Comparison of ENCODE assay signal across 13 cellular contexts in the genomic region with DNA sequence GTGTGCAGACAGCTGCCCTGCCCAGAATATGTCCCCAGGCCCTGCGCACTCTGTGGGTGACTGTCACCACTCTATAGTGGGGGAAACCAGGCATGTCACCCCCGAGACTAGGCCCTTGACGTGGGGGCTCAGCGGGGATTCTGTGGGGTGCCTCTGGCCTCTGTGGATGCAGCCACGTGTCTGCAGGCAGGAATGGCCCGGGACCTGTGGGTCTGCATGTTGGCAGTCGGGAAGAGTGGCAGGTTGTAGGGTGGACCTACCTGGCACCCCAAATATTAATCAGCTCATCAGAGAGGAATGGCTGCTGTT. TPM values are rescaled to one million over a fixed set of nuclear protein-coding genes. Genes with fewer than 3 reads are reported as not detected.
A peak's percentile ranks its signal among the peaks of the same experiment; 100 is the strongest.
DNase-seq lines count a peak whose midpoint lies in the region; ATAC-seq, FAIRE-seq and TF ChIP-seq lines count a peak whose summit lies in the region.
"Had no signal": no experiment of that assay in that cellular context is flagged by ENCODE, and none has a peak within 500 bp of the region (broad histone marks: within the 10 kb centered on the region; RNA-seq: fewer than 3 reads in every experiment).

No MANE protein-coding gene starts in this region.

- no peaks in the 10 kb centered on the region for H3K9me3 Mint-ChIP-seq in activated CD4-positive, alpha-beta T cell treated with anti-CD3 and anti-CD28 coated beads, Interleukin-2, amount 10 ng/mL, durations not matched to agents 7 days and 5 days
- H3K9me3 Mint-ChIP-seq in activated naive CD4-positive, alpha-beta T cell treated with anti-CD3 and anti-CD28 coated beads, Interleukin-2, amount 10 ng/mL, durations not matched to agents 7 days and 5 days = no peaks in the 10 kb centered on the region
- H3K9me3 Mint-ChIP-seq: type B pancreatic cell had no signal

- H3K27me3 ChIP-seq in HepG2 (ENCODE audit: control insufficient read depth in 1 of 2, insufficient read depth in 2 of 2, low read length in 2 of 2) = peaks cover 0 to under 1% of the 10 kb centered on the region in 2 experiments; a peak in 2 of 5 replicates
- no peaks in the 10 kb centered on the region for H3K27me3 ChIP-seq in stomach

- TF ChIP-seq POLR2A in HepG2 (IDR thresholded peaks at IDR 0.05; ENCODE audit: insufficient read depth in 1 of 2, low read depth in 2 of 2, low read length in 2 of 2) (no peak), stomach (IDR thresholded peaks at IDR 0.05) (no peak)

- no peak overlapping the region for H2AFZ ChIP-seq in HepG2 (ENCODE audit: low read length)

- intact Hi-C loops in HepG2 (cut with micrococcal nuclease; ENCODE audit: unreplicated experiment) (no loop called here), stomach (cut with DNase I; ENCODE audit: low total_unique reads) (no loop called here)

- peak overlapping the region; percentile 97 for H3K27ac Mint-ChIP-seq in activated CD4-positive, alpha-beta T cell treated with anti-CD3 and anti-CD28 coated beads, Interleukin-2, amount 10 ng/mL, durations not matched to agents 7 days and 5 days
- H3K27ac Mint-ChIP-seq in activated naive CD4-positive, alpha-beta T cell treated with anti-CD3 and anti-CD28 coated beads, Interleukin-2, amount 10 ng/mL, durations not matched to agents 7 days and 5 days = peak overlapping the region; percentile 94

- H3K4me3 ChIP-seq in HepG2 (replicated peaks in 1 of 3; ENCODE audit: insufficient read depth in 1 of 3, low read depth in 2 of 3, low read length in 3 of 3) (peak overlapping the region; percentile 57 to 90 (median 71)), stomach (peak overlapping the region; percentile 18 to 50 (median 39))

- peaks cover 17% of the 10 kb centered on the region for H3K79me2 ChIP-seq in HepG2 (ENCODE audit: insufficient read depth, low read length)

- no peak for ATAC-seq in HepG2

- DNase-seq in activated CD4-positive, alpha-beta T cell treated with anti-CD3 and anti-CD28 coated beads, Interleukin-2, amount 10 ng/mL, durations not matched to agents 7 days and 5 days = no peak
- no peak for DNase-seq in activated CD4-positive, alpha-beta T cell treated with anti-CD3 and anti-CD28 coated beads for 4 hours
- DNase-seq in activated naive CD4-positive, alpha-beta T cell treated with anti-CD3 and anti-CD28 coated beads, Interleukin-2, amount 10 ng/mL, durations not matched to agents 7 days and 5 days = no peak
- DNase-seq in HepG2 (ENCODE audit: low spot score) (no peak), stomach (no peak), 8988T (no peak), NCI-H2029 (lab: John Stamatoyannopoulos, UW) (no peak), COLO829 (ENCODE audit: low spot score) (no peak)
- DNase-seq: NCI-H345 had no signal

- FAIRE-seq in HepG2 (lab: Jason Lieb, UNC) = no peak
- FAIRE-seq: HTR-8/SVneo had no signal

- H3K36me3 Mint-ChIP-seq in activated CD4-positive, alpha-beta T cell treated with anti-CD3 and anti-CD28 coated beads, Interleukin-2, amount 10 ng/mL, durations not matched to agents 7 days and 5 days (ENCODE audit: low read depth) = peaks cover 52% of the 10 kb centered on the region
- peaks cover 50% of the 10 kb centered on the region for H3K36me3 Mint-ChIP-seq in activated naive CD4-positive, alpha-beta T cell treated with anti-CD3 and anti-CD28 coated beads, Interleukin-2, amount 10 ng/mL, durations not matched to agents 7 days and 5 days
- H3K36me3 Mint-ChIP-seq: type B pancreatic cell had no signal

- peaks cover 30% of the 10 kb centered on the region for H3K4me1 ChIP-seq in HepG2 (ENCODE audit: insufficient read depth, low read length)
- H3K4me1 ChIP-seq in stomach = peaks cover 6 to 35% (median 17%) of the 10 kb centered on the region in 4 donors

- peaks cover 65% of the 10 kb centered on the region for H3K4me1 Mint-ChIP-seq in activated CD4-positive, alpha-beta T cell treated with anti-CD3 and anti-CD28 coated beads, Interleukin-2, amount 10 ng/mL, durations not matched to agents 7 days and 5 days
- H3K4me1 Mint-ChIP-seq in activated naive CD4-positive, alpha-beta T cell treated with anti-CD3 and anti-CD28 coated beads, Interleukin-2, amount 10 ng/mL, durations not matched to agents 7 days and 5 days = peaks cover 81% of the 10 kb centered on the region

- H3K27ac ChIP-seq in HepG2 (ENCODE audit: extremely low read length, insufficient read depth, low read length) = peak overlapping the region; percentile 82
- peak overlapping the region in 4 of 5 donors; percentile 61 to 76 (median 74) for H3K27ac ChIP-seq in stomach
- H3K27ac ChIP-seq: epithelial cell of prostate had no signal

- H3K4me3 Mint-ChIP-seq in activated CD4-positive, alpha-beta T cell treated with anti-CD3 and anti-CD28 coated beads, Interleukin-2, amount 10 ng/mL, durations not matched to agents 7 days and 5 days = peak overlapping the region; percentile 100
- H3K4me3 Mint-ChIP-seq in activated naive CD4-positive, alpha-beta T cell treated with anti-CD3 and anti-CD28 coated beads, Interleukin-2, amount 10 ng/mL, durations not matched to agents 7 days and 5 days = peak overlapping the region; percentile 95
- H3K4me3 Mint-ChIP-seq: type B pancreatic cell had no signal

- peak overlapping the region; percentile 94 for H3K4me2 ChIP-seq in HepG2 (ENCODE audit: low read depth, low read length)

- no peaks in the 10 kb centered on the region for H3K27me3 Mint-ChIP-seq in activated CD4-positive, alpha-beta T cell treated with anti-CD3 and anti-CD28 coated beads, Interleukin-2, amount 10 ng/mL, durations not matched to agents 7 days and 5 days
- no peaks in the 10 kb centered on the region for H3K27me3 Mint-ChIP-seq in activated naive CD4-positive, alpha-beta T cell treated with anti-CD3 and anti-CD28 coated beads, Interleukin-2, amount 10 ng/mL, durations not matched to agents 7 days and 5 days
- H3K27me3 Mint-ChIP-seq: type B pancreatic cell had no signal

- TF ChIP-seq CTCF in HepG2 (CRISPR knock-in tag; IDR thresholded peaks at IDR 0.05) (no peak), stomach (IDR thresholded peaks at IDR 0.05) (no peak)

- no peak for TF ChIP-seq RAD21 in HepG2 (CRISPR knock-in tag; IDR thresholded peaks at IDR 0.05)

- TF ChIP-seq EP300 in HepG2 (IDR thresholded peaks at IDR 0.05; ENCODE audit: low read depth in 2 of 2, low read length in 2 of 2) (no peak), HepG2 (CRISPR knock-in tag; IDR thresholded peaks at IDR 0.05; ENCODE audit: borderline replicate concordance) (no peak), stomach (IDR thresholded peaks at IDR 0.05) (no peak)

- peak overlapping the region; percentile 96 for H3K9ac ChIP-seq in HepG2 (ENCODE audit: insufficient read depth, low read depth, low read length)

- no TSS peak for BruUV-seq in HepG2 (replicated peaks; lab: Mats Ljungman, UMichigan)

- in situ Hi-C loops in HepG2 (cut with HindIII; ENCODE audit: extremely low pct_ligation_motif_present, low pct_unique_long_range_greater_than_20kb) = no loop called here

- POLR2A ChIA-PET in activated CD4-positive, alpha-beta T cell treated with anti-CD3 and anti-CD28 coated beads, Interleukin-2, amount 10 ng/mL, durations not matched to agents 7 days and 5 days (lab: Charles Lee) = interaction anchor here (2.7 kb wide), 1 partner anchor 9 kb away, joined by 21 read pairs; no protein-coding TSS in a partner anchor
- POLR2A ChIA-PET in HepG2 (lab: Yijun Ruan, JAX) = interaction anchor here (1.0 to 4.9 kb wide), 6 partner anchors 9 to 46 kb away, joined by 6 to 38 read pairs (median 13); partner anchors contain the start of genes HCFC1R1, THOC6 and TNFRSF12A

- H3K9me3 ChIP-seq in HepG2 (ENCODE audit: low read length) (no peaks in the 10 kb centered on the region), stomach (no peaks in the 10 kb centered on the region)

- WGBS in HepG2 (ENCODE audit: low lambda C conversion rate) = 18% methylated on average over 5 of the region's 7 CpGs
- 80 to 98% (median 86%) methylated on average over 7 of the region's 7 CpGs for WGBS in stomach, 5 donors

- no peaks in the 10 kb centered on the region for H4K20me1 ChIP-seq in HepG2 (ENCODE audit: insufficient read depth, low read length)

- CTCF ChIA-PET in activated CD4-positive, alpha-beta T cell treated with anti-CD3 and anti-CD28 coated beads, Interleukin-2, amount 10 ng/mL, durations not matched to agents 7 days and 5 days (lab: Charles Lee) = interaction anchor here (0.8 to 11.0 kb wide), 10 partner anchors 7 to 63 kb away, joined by 3 to 72 read pairs (median 4); no protein-coding TSS in a partner anchor
- CTCF ChIA-PET in activated naive CD4-positive, alpha-beta T cell treated with anti-CD3 and anti-CD28 coated beads, Interleukin-2, amount 10 ng/mL, durations not matched to agents 7 days and 5 days (lab: Charles Lee) = interaction anchor here (1.2 to 7.0 kb wide), 3 partner anchors 35 to 64 kb away, joined by 3 to 67 read pairs (median 3); no protein-coding TSS in a partner anchor
- CTCF ChIA-PET in HepG2 (lab: Yijun Ruan, JAX; ENCODE audit: low intra/inter-chr PET ratio, low total read pairs) = no interaction called here

- H3K36me3 ChIP-seq in HepG2 (replicated peaks in 1 of 2; ENCODE audit: control insufficient read depth in 1 of 2, insufficient read depth in 2 of 2, low read length in 2 of 2) = peaks cover 9 to 16% of the 10 kb centered on the region in 2 experiments; a peak in 2 of 5 replicates
- peaks cover 0 to 10% (median 2%) of the 10 kb centered on the region in 4 donors for H3K36me3 ChIP-seq in stomach

RNA-seq across cellular contexts. Expression of gene IL32, which starts 1.0 kb away (rescaled TPM):
- 1,000 to 10,000 TPM; 2,973 to 3,212 TPM for total RNA-seq in activated CD4-positive, alpha-beta T cell treated with anti-CD3 and anti-CD28 coated beads, Interleukin-2, amount 10 ng/mL, durations not matched to agents 7 days and 5 days
- 115 and 127 TPM in 2 replicates for total RNA-seq in HepG2 (2016; rRNA removed; fragmentation: Illumina TruSeq; extraction: Trizol)
- 34.9 and 36.3 TPM in 2 replicates for total RNA-seq in HepG2 (2016; cell fraction: cytosol; rRNA removed; fragmentation: Illumina TruSeq; extraction: Trizol; ENCODE audit: low read depth)
- 122 and 128 TPM in 2 replicates for total RNA-seq in HepG2 (2016; cell fraction: insoluble cytoplasmic fraction; rRNA removed; fragmentation: Illumina TruSeq; extraction: Trizol)
- total RNA-seq in HepG2 (2016; cell fraction: membrane; rRNA removed; fragmentation: Illumina TruSeq; extraction: Trizol) = 38.8 and 44.9 TPM in 2 replicates
- 61.4 and 65.7 TPM in 2 replicates for total RNA-seq in HepG2 (2016; cell fraction: nucleus; rRNA removed; fragmentation: Illumina TruSeq; extraction: Trizol)
- polyA plus RNA-seq in HepG2 (2011; rRNA removed) = 165 and 258 TPM in 2 replicates
- 234 and 307 TPM in 2 replicates for polyA plus RNA-seq in HepG2 (2011; cell fraction: cytosol; rRNA removed)
- polyA plus RNA-seq in HepG2 (2011; cell fraction: nucleus; rRNA removed) = 204 and 358 TPM in 2 replicates
- 293 and 476 TPM in 2 replicates for polyA plus RNA-seq in HepG2 (2012)
- polyA plus RNA-seq in HepG2 (2016; cell fraction: cytosol; fragmentation: Illumina TruSeq; extraction: Trizol; ENCODE audit: low read depth) = 97.2 and 118 TPM in 2 replicates
- 284 and 327 TPM in 2 replicates for polyA plus RNA-seq in HepG2 (2016; cell fraction: insoluble cytoplasmic fraction; fragmentation: Illumina TruSeq; extraction: Trizol; ENCODE audit: low read depth)
- polyA plus RNA-seq in HepG2 (2016; cell fraction: membrane; fragmentation: Illumina TruSeq; extraction: Trizol; ENCODE audit: low read depth) = 84.7 and 107 TPM in 2 replicates
- 211 and 224 TPM in 2 replicates for polyA plus RNA-seq in HepG2 (2016; cell fraction: nucleus; fragmentation: Illumina TruSeq; extraction: Trizol; ENCODE audit: insufficient read depth, low read depth)
- 6.3 and 96.8 TPM in 2 replicates for polyA minus RNA-seq in HepG2 (2011; rRNA and poly(A)+ RNA removed; ENCODE audit: low replicate concordance)
- polyA minus RNA-seq in HepG2 (2011; cell fraction: cytosol; rRNA and poly(A)+ RNA removed) = 73.6 and 109 TPM in 2 replicates
- 73.1 and 123 TPM in 2 replicates for polyA minus RNA-seq in HepG2 (2011; cell fraction: nucleus; rRNA and poly(A)+ RNA removed)
- total RNA-seq in stomach = 100 to 1,000 TPM in 1 of 5 donors, 10 to 100 TPM in 3, 1 to 10 TPM in 1; 9.9 to 504 (median 90.4) TPM
- polyA plus RNA-seq in stomach = 100 to 1,000 TPM in 1 of 3 donors, 10 to 100 TPM in 2; 56.3 to 129 (median 60.9) TPM

RNA-seq across cellular contexts. Expression of gene MMP25, which starts 20.0 kb away (rescaled TPM):
- 10 to 100 TPM; 18.1 to 19.8 TPM for total RNA-seq in activated CD4-positive, alpha-beta T cell treated with anti-CD3 and anti-CD28 coated beads, Interleukin-2, amount 10 ng/mL, durations not matched to agents 7 days and 5 days
- total RNA-seq in HepG2 (2016; rRNA removed; fragmentation: Illumina TruSeq; extraction: Trizol) = 0.04 TPM in 1 of 2 replicates, not detected in the other
- total RNA-seq in HepG2 (2016; cell fraction: cytosol; rRNA removed; fragmentation: Illumina TruSeq; extraction: Trizol; ENCODE audit: low read depth) = 0.18 TPM in 1 of 2 replicates, not detected in the other
- 0.02 TPM in 1 of 2 replicates, not detected in the other for total RNA-seq in HepG2 (2016; cell fraction: insoluble cytoplasmic fraction; rRNA removed; fragmentation: Illumina TruSeq; extraction: Trizol)
- 0.15 and 0.17 TPM in 2 replicates for total RNA-seq in HepG2 (2016; cell fraction: membrane; rRNA removed; fragmentation: Illumina TruSeq; extraction: Trizol)
- not detected in 2 replicates for total RNA-seq in HepG2 (2016; cell fraction: nucleus; rRNA removed; fragmentation: Illumina TruSeq; extraction: Trizol)
- 0.07 and 0.08 TPM in 2 replicates for polyA plus RNA-seq in HepG2 (2011; rRNA removed)
- polyA plus RNA-seq in HepG2 (2011; cell fraction: cytosol; rRNA removed) = 0.04 TPM in 1 of 2 replicates, not detected in the other
- polyA plus RNA-seq in HepG2 (2011; cell fraction: nucleus; rRNA removed) = 0.14 and 0.21 TPM in 2 replicates
- polyA plus RNA-seq in HepG2 (2012) = 0.09 and 0.27 TPM in 2 replicates
- not detected in 2 replicates for polyA plus RNA-seq in HepG2 (2016; cell fraction: cytosol; fragmentation: Illumina TruSeq; extraction: Trizol; ENCODE audit: low read depth)
- not detected in 2 replicates for polyA plus RNA-seq in HepG2 (2016; cell fraction: insoluble cytoplasmic fraction; fragmentation: Illumina TruSeq; extraction: Trizol; ENCODE audit: low read depth)
- polyA plus RNA-seq in HepG2 (2016; cell fraction: membrane; fragmentation: Illumina TruSeq; extraction: Trizol; ENCODE audit: low read depth) = not detected in 2 replicates
- not detected in 2 replicates for polyA plus RNA-seq in HepG2 (2016; cell fraction: nucleus; fragmentation: Illumina TruSeq; extraction: Trizol; ENCODE audit: insufficient read depth, low read depth)
- polyA minus RNA-seq in HepG2 (2011; rRNA and poly(A)+ RNA removed; ENCODE audit: low replicate concordance) = 0.12 and 0.19 TPM in 2 replicates
- not detected in 2 replicates for polyA minus RNA-seq in HepG2 (2011; cell fraction: cytosol; rRNA and poly(A)+ RNA removed)
- 0.12 and 0.13 TPM in 2 replicates for polyA minus RNA-seq in HepG2 (2011; cell fraction: nucleus; rRNA and poly(A)+ RNA removed)
- total RNA-seq in stomach = 1 to 10 TPM in 2 of 5 donors, not detected in 3; 1.1 to 1.6 TPM
- 1 to 10 TPM in 1 of 3 donors, under 1 TPM in 2; 0.48 to 2.9 (median 0.61) TPM for polyA plus RNA-seq in stomach

RNA-seq across cellular contexts. Expression of gene BICDL2, which starts 29.6 kb away (rescaled TPM):
- under 1 TPM; 0.20 to 0.23 TPM for total RNA-seq in activated CD4-positive, alpha-beta T cell treated with anti-CD3 and anti-CD28 coated beads, Interleukin-2, amount 10 ng/mL, durations not matched to agents 7 days and 5 days
- not detected in 2 replicates for total RNA-seq in HepG2 (2016; rRNA removed; fragmentation: Illumina TruSeq; extraction: Trizol)
- not detected in 2 replicates for total RNA-seq in HepG2 (2016; cell fraction: cytosol; rRNA removed; fragmentation: Illumina TruSeq; extraction: Trizol; ENCODE audit: low read depth)
- total RNA-seq in HepG2 (2016; cell fraction: insoluble cytoplasmic fraction; rRNA removed; fragmentation: Illumina TruSeq; extraction: Trizol) = not detected in 2 replicates
- not detected in 2 replicates for total RNA-seq in HepG2 (2016; cell fraction: membrane; rRNA removed; fragmentation: Illumina TruSeq; extraction: Trizol)
- not detected in 2 replicates for total RNA-seq in HepG2 (2016; cell fraction: nucleus; rRNA removed; fragmentation: Illumina TruSeq; extraction: Trizol)
- 0.12 and 0.18 TPM in 2 replicates for polyA plus RNA-seq in HepG2 (2011; rRNA removed)
- polyA plus RNA-seq in HepG2 (2011; cell fraction: cytosol; rRNA removed) = 0.10 and 0.28 TPM in 2 replicates
- polyA plus RNA-seq in HepG2 (2011; cell fraction: nucleus; rRNA removed) = 0.26 and 0.31 TPM in 2 replicates
- polyA plus RNA-seq in HepG2 (2012) = 0.12 TPM in 1 of 2 replicates, not detected in the other
- not detected in 2 replicates for polyA plus RNA-seq in HepG2 (2016; cell fraction: cytosol; fragmentation: Illumina TruSeq; extraction: Trizol; ENCODE audit: low read depth)
- polyA plus RNA-seq in HepG2 (2016; cell fraction: insoluble cytoplasmic fraction; fragmentation: Illumina TruSeq; extraction: Trizol; ENCODE audit: low read depth) = not detected in 2 replicates
- not detected in 2 replicates for polyA plus RNA-seq in HepG2 (2016; cell fraction: membrane; fragmentation: Illumina TruSeq; extraction: Trizol; ENCODE audit: low read depth)
- polyA plus RNA-seq in HepG2 (2016; cell fraction: nucleus; fragmentation: Illumina TruSeq; extraction: Trizol; ENCODE audit: insufficient read depth, low read depth) = not detected in 2 replicates
- 0.12 TPM in 1 of 2 replicates, not detected in the other for polyA minus RNA-seq in HepG2 (2011; rRNA and poly(A)+ RNA removed; ENCODE audit: low replicate concordance)
- polyA minus RNA-seq in HepG2 (2011; cell fraction: cytosol; rRNA and poly(A)+ RNA removed) = not detected in 2 replicates
- not detected in 2 replicates for polyA minus RNA-seq in HepG2 (2011; cell fraction: nucleus; rRNA and poly(A)+ RNA removed)
- 100 to 1,000 TPM in 1 of 5 donors, 10 to 100 TPM in 4; 18.4 to 693 (median 59.4) TPM for total RNA-seq in stomach
- polyA plus RNA-seq in stomach = 10 to 100 TPM; 26.0 to 79.7 (median 29.0) TPM
- total RNA-seq: A673 had no signal

RNA-seq across cellular contexts. Expression of gene ZSCAN10, which starts 32.7 kb away (rescaled TPM):
- total RNA-seq in activated CD4-positive, alpha-beta T cell treated with anti-CD3 and anti-CD28 coated beads, Interleukin-2, amount 10 ng/mL, durations not matched to agents 7 days and 5 days = under 1 TPM; 0.29 to 0.35 TPM
- total RNA-seq in HepG2 (2016; rRNA removed; fragmentation: Illumina TruSeq; extraction: Trizol) = not detected in 2 replicates
- not detected in 2 replicates for total RNA-seq in HepG2 (2016; cell fraction: cytosol; rRNA removed; fragmentation: Illumina TruSeq; extraction: Trizol; ENCODE audit: low read depth)
- total RNA-seq in HepG2 (2016; cell fraction: insoluble cytoplasmic fraction; rRNA removed; fragmentation: Illumina TruSeq; extraction: Trizol) = 0.06 TPM in 1 of 2 replicates, not detected in the other
- total RNA-seq in HepG2 (2016; cell fraction: membrane; rRNA removed; fragmentation: Illumina TruSeq; extraction: Trizol) = not detected in 2 replicates
- 0.16 TPM in 1 of 2 replicates, not detected in the other for total RNA-seq in HepG2 (2016; cell fraction: nucleus; rRNA removed; fragmentation: Illumina TruSeq; extraction: Trizol)
- not detected in 2 replicates for polyA plus RNA-seq in HepG2 (2011; rRNA removed)
- polyA plus RNA-seq in HepG2 (2011; cell fraction: cytosol; rRNA removed) = 0.04 TPM in 1 of 2 replicates, not detected in the other
- polyA plus RNA-seq in HepG2 (2011; cell fraction: nucleus; rRNA removed) = 0.31 and 0.82 TPM in 2 replicates
- polyA plus RNA-seq in HepG2 (2012) = 0.11 and 0.17 TPM in 2 replicates
- not detected in 2 replicates for polyA plus RNA-seq in HepG2 (2016; cell fraction: cytosol; fragmentation: Illumina TruSeq; extraction: Trizol; ENCODE audit: low read depth)
- 0.16 TPM in 1 of 2 replicates, not detected in the other for polyA plus RNA-seq in HepG2 (2016; cell fraction: insoluble cytoplasmic fraction; fragmentation: Illumina TruSeq; extraction: Trizol; ENCODE audit: low read depth)
- not detected in 2 replicates for polyA plus RNA-seq in HepG2 (2016; cell fraction: membrane; fragmentation: Illumina TruSeq; extraction: Trizol; ENCODE audit: low read depth)
- not detected in 2 replicates for polyA plus RNA-seq in HepG2 (2016; cell fraction: nucleus; fragmentation: Illumina TruSeq; extraction: Trizol; ENCODE audit: insufficient read depth, low read depth)
- not detected in 2 replicates for polyA minus RNA-seq in HepG2 (2011; rRNA and poly(A)+ RNA removed; ENCODE audit: low replicate concordance)
- not detected in 2 replicates for polyA minus RNA-seq in HepG2 (2011; cell fraction: cytosol; rRNA and poly(A)+ RNA removed)
- not detected in 2 replicates for polyA minus RNA-seq in HepG2 (2011; cell fraction: nucleus; rRNA and poly(A)+ RNA removed)
- not detected for total RNA-seq in stomach
- not detected for polyA plus RNA-seq in stomach
- total RNA-seq: A673 had no signal

RNA-seq across cellular contexts. Expression of gene THOC6, which starts 42.6 kb away (rescaled TPM):
- 10 to 100 TPM; 49.5 to 58.4 TPM for total RNA-seq in activated CD4-positive, alpha-beta T cell treated with anti-CD3 and anti-CD28 coated beads, Interleukin-2, amount 10 ng/mL, durations not matched to agents 7 days and 5 days
- total RNA-seq in HepG2 (2016; rRNA removed; fragmentation: Illumina TruSeq; extraction: Trizol) (37.0 TPM in 2 replicates), stomach (10 to 100 TPM in 4 of 5 donors, not detected in 1; 10.5 to 97.9 (median 22.2) TPM)
- total RNA-seq in HepG2 (2016; cell fraction: cytosol; rRNA removed; fragmentation: Illumina TruSeq; extraction: Trizol; ENCODE audit: low read depth) = 28.6 and 34.8 TPM in 2 replicates
- 32.0 and 40.9 TPM in 2 replicates for total RNA-seq in HepG2 (2016; cell fraction: insoluble cytoplasmic fraction; rRNA removed; fragmentation: Illumina TruSeq; extraction: Trizol)
- total RNA-seq in HepG2 (2016; cell fraction: membrane; rRNA removed; fragmentation: Illumina TruSeq; extraction: Trizol) = 37.8 and 51.5 TPM in 2 replicates
- 22.9 TPM in 2 replicates for total RNA-seq in HepG2 (2016; cell fraction: nucleus; rRNA removed; fragmentation: Illumina TruSeq; extraction: Trizol)
- polyA plus RNA-seq in HepG2 (2011; rRNA removed) (32.1 and 33.5 TPM in 2 replicates), stomach (10 to 100 TPM; 15.3 to 39.0 (median 32.8) TPM)
- polyA plus RNA-seq in HepG2 (2011; cell fraction: cytosol; rRNA removed) = 25.6 and 35.3 TPM in 2 replicates
- polyA plus RNA-seq in HepG2 (2011; cell fraction: nucleus; rRNA removed) = 116 and 131 TPM in 2 replicates
- 28.1 and 32.9 TPM in 2 replicates for polyA plus RNA-seq in HepG2 (2012)
- 33.8 and 44.7 TPM in 2 replicates for polyA plus RNA-seq in HepG2 (2016; cell fraction: cytosol; fragmentation: Illumina TruSeq; extraction: Trizol; ENCODE audit: low read depth)
- polyA plus RNA-seq in HepG2 (2016; cell fraction: insoluble cytoplasmic fraction; fragmentation: Illumina TruSeq; extraction: Trizol; ENCODE audit: low read depth) = 43.4 and 44.7 TPM in 2 replicates
- polyA plus RNA-seq in HepG2 (2016; cell fraction: membrane; fragmentation: Illumina TruSeq; extraction: Trizol; ENCODE audit: low read depth) = 37.0 and 50.8 TPM in 2 replicates
- 55.2 and 56.2 TPM in 2 replicates for polyA plus RNA-seq in HepG2 (2016; cell fraction: nucleus; fragmentation: Illumina TruSeq; extraction: Trizol; ENCODE audit: insufficient read depth, low read depth)
- 39.0 and 64.3 TPM in 2 replicates for polyA minus RNA-seq in HepG2 (2011; rRNA and poly(A)+ RNA removed; ENCODE audit: low replicate concordance)
- polyA minus RNA-seq in HepG2 (2011; cell fraction: cytosol; rRNA and poly(A)+ RNA removed) = 13.7 and 16.5 TPM in 2 replicates
- 23.3 and 24.7 TPM in 2 replicates for polyA minus RNA-seq in HepG2 (2011; cell fraction: nucleus; rRNA and poly(A)+ RNA removed)

Comparison
In these comparisons a context has a peak if more than half of its experiments do, and no peak if none do; other contexts are left out.
1. RNA of gene IL32, which starts 1.0 kb away (total RNA-seq): 2,973 to 3,212 TPM in activated CD4-positive, alpha-beta T cell treated with anti-CD3 and anti-CD28 coated beads, Interleukin-2, amount 10 ng/mL, durations not matched to agents 7 days and 5 days; 34.9 to 128 TPM in HepG2 and 9.9 to 504 TPM in stomach; every median in the first group is over 4 times any median in the second.
2. RNA of gene MMP25, which starts 20.0 kb away (total RNA-seq): 18.1 to 19.8 TPM in activated CD4-positive, alpha-beta T cell treated with anti-CD3 and anti-CD28 coated beads, Interleukin-2, amount 10 ng/mL, durations not matched to agents 7 days and 5 days; 1.1 to 1.6 TPM in stomach and 0.02 to 0.18 TPM in HepG2; every median in the first group is over 4 times any median in the second.
3. RNA of gene BICDL2, which starts 29.6 kb away (total RNA-seq): 18.4 to 693 TPM in stomach; 0.20 to 0.23 TPM in activated CD4-positive, alpha-beta T cell treated with anti-CD3 and anti-CD28 coated beads, Interleukin-2, amount 10 ng/mL, durations not matched to agents 7 days and 5 days and not detected in HepG2; every median in the first group is over 10 times any median in the second.